In the genomic region with DNA sequence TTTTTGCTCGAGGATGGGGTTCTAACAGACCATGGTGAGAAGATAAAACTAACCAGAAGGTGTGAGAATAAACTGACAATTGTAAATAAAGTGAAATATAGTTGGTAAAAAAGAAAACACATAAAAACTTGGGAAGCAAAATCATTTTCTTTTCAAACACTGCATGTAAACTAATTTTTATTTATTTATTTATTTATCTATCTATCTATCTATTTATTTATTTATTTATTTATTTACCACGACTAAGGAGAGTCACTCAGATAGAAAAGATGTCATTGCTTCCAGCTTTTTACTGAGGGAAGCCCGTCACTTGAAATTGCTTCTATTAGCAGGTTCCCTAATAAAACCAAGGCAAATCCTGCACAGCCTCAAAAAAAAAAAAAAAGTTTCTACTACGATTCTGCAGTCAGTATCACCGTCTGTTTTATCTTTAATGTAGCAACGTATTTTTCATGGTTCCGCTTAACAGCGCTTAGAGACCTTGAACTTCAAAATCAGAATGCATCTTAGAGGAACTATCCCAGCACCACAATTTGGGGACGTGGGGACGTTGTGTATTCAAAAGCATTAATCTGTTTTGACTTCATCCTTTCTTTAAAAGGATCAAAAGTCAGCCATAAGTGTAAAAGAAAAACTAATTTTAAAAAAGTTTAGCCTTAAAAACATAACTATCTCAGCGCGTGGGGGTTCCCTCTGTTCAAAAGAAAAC, we compare ENCODE assay signal across 9 cellular contexts. TPM values are rescaled to one million over a fixed set of nuclear protein-coding genes. Genes with fewer than 3 reads are reported as not detected.
DNase-seq lines count a peak whose midpoint lies in the region; FAIRE-seq and TF ChIP-seq lines count a peak whose summit lies in the region.
"Had no signal": no experiment of that assay in that cellular context is flagged by ENCODE, and none has a peak within 500 bp of the region (broad histone marks: within the 10 kb centered on the region; RNA-seq: fewer than 3 reads in every experiment).

No MANE protein-coding gene starts in this region.

- peak overlapping the region; percentile 46 for H3K4me3 ChIP-seq in SJSA1
- peak overlapping the region; percentile 82 for H3K4me3 ChIP-seq in endodermal cell (ENCODE audit: low read length)
- peak overlapping the region in 1 of 2 donors; percentile 56 for H3K4me3 ChIP-seq in neuronal stem cell (ENCODE audit: low read length in 2 of 2)

- H3K4me2 ChIP-seq in neuronal stem cell (ENCODE audit: insufficient read depth, low read length, poor library complexity, severe bottlenecking) = peak overlapping the region; percentile 71

- H4K8ac ChIP-seq in neuronal stem cell (ENCODE audit: low read depth, low read length) = no peak overlapping the region

- peak overlapping the region; percentile 69 for H3K4me3 Mint-ChIP-seq in endodermal cell

- H3K23ac ChIP-seq in neuronal stem cell (ENCODE audit: low read depth, low read length, poor library complexity) = no peak overlapping the region

- H2AK5ac ChIP-seq in neuronal stem cell (ENCODE audit: low read depth, low read length) = no peak overlapping the region

- H3K9ac ChIP-seq in endodermal cell (ENCODE audit: extremely low read depth, low read length, poor library complexity, severe bottlenecking) = no peak overlapping the region
- no peak overlapping the region for H3K9ac ChIP-seq in neuronal stem cell (ENCODE audit: low read depth, low read length, poor library complexity)
- H3K9ac ChIP-seq: BLaER1 had no signal

- no peak overlapping the region for H2BK5ac ChIP-seq in neuronal stem cell (ENCODE audit: low read length)

- no peak for FAIRE-seq in D721Med (lab: Jason Lieb, UNC)

- no peaks in the 10 kb centered on the region for H3K9me3 ChIP-seq in SJSA1 (replicated peaks)
- no peaks in the 10 kb centered on the region for H3K9me3 ChIP-seq in endodermal cell (ENCODE audit: control insufficient read depth, low read length)
- peaks cover 0 to 7% of the 10 kb centered on the region in 2 donors for H3K9me3 ChIP-seq in neuronal stem cell (replicated peaks in 1 of 2; ENCODE audit: control insufficient read depth in 2 of 2, insufficient read depth in 1 of 2, low read depth in 1 of 2, low read length in 2 of 2)
- H3K9me3 ChIP-seq: BLaER1 had no signal

- H3K9me3 Mint-ChIP-seq in endodermal cell = no peaks in the 10 kb centered on the region

- H3K27me3 Mint-ChIP-seq in endodermal cell (ENCODE audit: insufficient read depth) = peaks cover 89% of the 10 kb centered on the region

- H3K14ac ChIP-seq in neuronal stem cell (ENCODE audit: low read length) = no peak overlapping the region

- H3K4me1 Mint-ChIP-seq in endodermal cell = peaks cover 2% of the 10 kb centered on the region

- H3K4me1 ChIP-seq in SJSA1 (replicated peaks) (peaks cover 23% of the 10 kb centered on the region), endodermal cell (ENCODE audit: control insufficient read depth, insufficient read depth, low read length) (no peaks in the 10 kb centered on the region), neuronal stem cell (ENCODE audit: control insufficient read depth in 2 of 2, insufficient read depth in 1 of 2, low read depth in 1 of 2, low read length in 2 of 2) (no peaks in the 10 kb centered on the region)

- H4K91ac ChIP-seq in neuronal stem cell (ENCODE audit: low read depth, low read length, poor library complexity) = no peak overlapping the region

- DNase-seq in DMS79 treated with DMSO at 0.1 percent for 48 hours (lab: John Stamatoyannopoulos, UW) (peak; percentile 6), DMS79 (lab: John Stamatoyannopoulos, UW) (no peak), SJSA1 (ENCODE audit: low read depth in 1 of 2, low spot score in 2 of 2) (no peak), endodermal cell (no peak), neuronal stem cell (ENCODE audit: low spot score) (no peak), D721Med (ENCODE audit: insufficient read length, low spot score) (no peak), NCI-H2196 (lab: John Stamatoyannopoulos, UW; ENCODE audit: unreplicated experiment) (no peak)
- no peak for DNase-seq in activated CD4-positive, alpha-beta T cell treated with anti-CD3 and anti-CD28 coated beads for 1 hour

- no peak overlapping the region for H2BK120ac ChIP-seq in neuronal stem cell (ENCODE audit: low read depth, low read length)

- H3K27ac Mint-ChIP-seq in endodermal cell = no peak overlapping the region

- H2BK12ac ChIP-seq in neuronal stem cell (ENCODE audit: low read length) = no peak overlapping the region

- peak overlapping the region; percentile 94 for H2AFZ ChIP-seq in neuronal stem cell (ENCODE audit: low read length)

- TF ChIP-seq CTCF in endodermal cell (conservative IDR thresholded peaks at IDR 0.05) (no peak), D721Med (IDR thresholded peaks at IDR 0.05; ENCODE audit: insufficient read depth, missing control alignments) (no peak)

- H3K36me3 Mint-ChIP-seq in endodermal cell (ENCODE audit: low read depth) = no peaks in the 10 kb centered on the region

- WGBS in endodermal cell (ENCODE audit: insufficient coverage in 1 of 2, insufficient read length in 1 of 2), 2 experiments = 15 to 19% methylated on average over 9 to 12 of the region's 12 CpGs
- 100% methylated on average over 1 of the region's 12 CpGs; no CpG with 5 or more reads in 1 of the 2 donors for WGBS in neuronal stem cell (ENCODE audit: extremely low coverage in 2 of 2, insufficient read length in 2 of 2, insufficient replicate concordance in 1 of 2), 2 donors

- no peak overlapping the region for H3K4ac ChIP-seq in neuronal stem cell (ENCODE audit: low read length)

- H3K27ac ChIP-seq in SJSA1 (no peak overlapping the region; the same call in 1 of the 2 replicates), endodermal cell (ENCODE audit: low read depth, low read length) (no peak overlapping the region), neuronal stem cell (replicated peaks; ENCODE audit: low read length) (no peak overlapping the region)
- H3K27ac ChIP-seq: BLaER1 had no signal

- no peaks in the 10 kb centered on the region for H3K79me1 ChIP-seq in neuronal stem cell (ENCODE audit: low read depth, low read length)

- H3K27me3 ChIP-seq in SJSA1 (replicated peaks) = peaks cover 5% of the 10 kb centered on the region
- peaks cover 66% of the 10 kb centered on the region for H3K27me3 ChIP-seq in endodermal cell (ENCODE audit: control insufficient read depth, insufficient read depth, low read length, poor library complexity, severe bottlenecking)
- H3K27me3 ChIP-seq in neuronal stem cell (ENCODE audit: control insufficient read depth in 3 of 3, insufficient read depth in 3 of 3, low read depth in 1 of 3, low read length in 3 of 3) = peaks cover 12 to 55% (median 30%) of the 10 kb centered on the region in 3 experiments

- no peak overlapping the region for H3K18ac ChIP-seq in neuronal stem cell (ENCODE audit: low read length)

- no peaks in the 10 kb centered on the region for H3K36me3 ChIP-seq in SJSA1
- H3K36me3 ChIP-seq in endodermal cell (ENCODE audit: control insufficient read depth, insufficient read depth, low read length) = no peaks in the 10 kb centered on the region
- no peaks in the 10 kb centered on the region for H3K36me3 ChIP-seq in neuronal stem cell (replicated peaks in 1 of 2; ENCODE audit: control insufficient read depth in 2 of 2, insufficient read depth in 2 of 2, low read length in 2 of 2)
- H3K36me3 ChIP-seq: BLaER1 had no signal

- no peak overlapping the region for H2BK15ac ChIP-seq in neuronal stem cell (ENCODE audit: low read length)

RNA-seq across cellular contexts. Expression of gene EBLN1, which starts 33.2 kb away (rescaled TPM):
- total RNA-seq in SJSA1 (2014; rRNA removed; shearing (Covaris generic)) = not detected in 2 replicates
- total RNA-seq in endodermal cell = not detected
- not detected for polyA plus RNA-seq in endodermal cell (2013, experiment 1 of 2)
- polyA plus RNA-seq in endodermal cell (2013, experiment 2 of 2) = not detected
- polyA plus RNA-seq in neuronal stem cell (2013, experiment 1 of 2) = not detected
- not detected for polyA plus RNA-seq in neuronal stem cell (2013, experiment 2 of 2)
